Comparison of ENCODE assay signal across 20 cellular contexts in genomic region chr1:199979071-199979470, GRCh38. TPM values are rescaled to one million over a fixed set of nuclear protein-coding genes. Genes with fewer than 3 reads are reported as not detected.
DNase-seq lines count a peak whose midpoint lies in the region; ATAC-seq and TF ChIP-seq lines count a peak whose summit lies in the region.
"Had no signal": no experiment of that assay in that cellular context is flagged by ENCODE, and none has a peak within 500 bp of the region (broad histone marks: within the 10 kb centered on the region; RNA-seq: fewer than 3 reads in every experiment).

No MANE protein-coding gene starts in this region.

- no peak overlapping the region for H3K9ac ChIP-seq in BLaER1

- H3K27ac Mint-ChIP-seq in stimulated activated naive B cell treated with anti-CD40 and anti-IgM and Interleukin-4, amounts not matched to agents 10 μg/mL and 1 μg/mL and 100 μg/mL, for 72 hours = no peak overlapping the region
- H3K27ac Mint-ChIP-seq: CD14-positive monocyte; T-helper 1 cell treated with Interleukin-12 subunit alpha and Interleukin-12 subunit beta and Interleukin-4 antibody, amounts not matched to agents 30 μg/mL and 1 μg/mL, for 36 hours had no signal

- H3K27ac ChIP-seq in BLaER1 (no peak overlapping the region), body of pancreas (peak overlapping the region; percentile 62 to 90 (median 72))

- H3K27me3 ChIP-seq in BLaER1 = no peaks in the 10 kb centered on the region
- no peaks in the 10 kb centered on the region for H3K27me3 ChIP-seq in body of pancreas

- no peaks in the 10 kb centered on the region for H3K9me3 Mint-ChIP-seq in stimulated activated naive B cell treated with anti-CD40 and anti-IgM and Interleukin-4, amounts not matched to agents 10 μg/mL and 1 μg/mL and 100 μg/mL, for 72 hours
- H3K9me3 Mint-ChIP-seq: CD14-positive monocyte; T-helper 1 cell treated with Interleukin-12 subunit alpha and Interleukin-12 subunit beta and Interleukin-4 antibody, amounts not matched to agents 30 μg/mL and 1 μg/mL, for 36 hours had no signal

- H4K20me1 ChIP-seq in BLaER1 = no peaks in the 10 kb centered on the region

- peak; percentile 79 for ATAC-seq in body of pancreas
- no peak for ATAC-seq in stimulated activated naive B cell treated with anti-CD40 and anti-IgM and Interleukin-4, amounts not matched to agents 10 μg/mL and 1 μg/mL and 100 μg/mL, for 72 hours (replicated peaks)

- peak in 2 of 7 experiments; percentile 12 to 14 for TF ChIP-seq CTCF in body of pancreas (IDR thresholded peaks at IDR 0.05)

- peaks cover 31 to 51% of the 10 kb centered on the region in 2 donors for H3K27me3 Mint-ChIP-seq in stimulated activated naive B cell treated with anti-CD40 and anti-IgM and Interleukin-4, amounts not matched to agents 10 μg/mL and 1 μg/mL and 100 μg/mL, for 72 hours

- peaks cover 9 to 16% of the 10 kb centered on the region in 2 donors for H3K4me1 Mint-ChIP-seq in stimulated activated naive B cell treated with anti-CD40 and anti-IgM and Interleukin-4, amounts not matched to agents 10 μg/mL and 1 μg/mL and 100 μg/mL, for 72 hours

- peak overlapping the region; percentile 59; the same call in 1 of the 2 replicates for H3K4me2 ChIP-seq in BLaER1

- 37 to 48% methylated on average over 1 of the region's 1 CpG for WGBS in body of pancreas, 2 donors

- peaks cover 32% of the 10 kb centered on the region for H3K4me1 ChIP-seq in BLaER1
- H3K4me1 ChIP-seq in body of pancreas = peaks cover 33% of the 10 kb centered on the region

- intact Hi-C loops in body of pancreas (cut with DNase I) = no loop called here

- H3K4me3 ChIP-seq in BLaER1 = no peak overlapping the region
- H3K4me3 ChIP-seq in body of pancreas = no peak overlapping the region
- H3K4me3 ChIP-seq: K562 had no signal

- H3K36me3 ChIP-seq in BLaER1 (no peaks in the 10 kb centered on the region), body of pancreas (replicated peaks in 1 of 2; ENCODE audit: insufficient read depth in 1 of 2, low read depth in 2 of 2) (no peaks in the 10 kb centered on the region)

- DNase-seq in DMS53 (lab: John Stamatoyannopoulos, UW) (peak; percentile 60), NCI-H2171 (lab: John Stamatoyannopoulos, UW) (peak; percentile 21), body of pancreas (peak; percentile 59 to 81 (median 74))
- DNase-seq in stimulated activated naive CD4-positive, alpha-beta T cell treated with Interleukin-2 at 50 U/mL for 16 hours (lab: John Stamatoyannopoulos, UW) = no peak
- DNase-seq in stimulated activated CD4-positive, alpha-beta T cell treated with anti-CD3 and anti-CD28 coated beads, Interleukin-15, amount 100 ng/mL, for 24 hours = no peak
- DNase-seq in stimulated activated naive B cell treated with anti-CD40 and anti-IgM and Interleukin-4, amounts not matched to agents 10 μg/mL and 1 μg/mL and 100 μg/mL, for 72 hours = no peak
- DNase-seq: COR-L47, GOT3, MV-4-11, NCI-H1417 treated with DMSO at 0.1 percent for 48 hours, NCI-H2081 treated with DMSO at 0.1 percent for 48 hours, NCI-H446, NCI-H82, SIG-M5 had no signal

- H3K36me3 Mint-ChIP-seq in stimulated activated naive B cell treated with anti-CD40 and anti-IgM and Interleukin-4, amounts not matched to agents 10 μg/mL and 1 μg/mL and 100 μg/mL, for 72 hours = no peaks in the 10 kb centered on the region
- H3K36me3 Mint-ChIP-seq: CD14-positive monocyte had no signal

- TF ChIP-seq POLR2A in body of pancreas (IDR thresholded peaks at IDR 0.05) = no peak

- no peaks in the 10 kb centered on the region for H3K9me3 ChIP-seq in BLaER1
- no peaks in the 10 kb centered on the region for H3K9me3 ChIP-seq in body of pancreas

- no peak overlapping the region for H3K4me3 Mint-ChIP-seq in stimulated activated naive B cell treated with anti-CD40 and anti-IgM and Interleukin-4, amounts not matched to agents 10 μg/mL and 1 μg/mL and 100 μg/mL, for 72 hours
- H3K4me3 Mint-ChIP-seq: CD14-positive monocyte; T-helper 1 cell treated with Interleukin-12 subunit alpha and Interleukin-12 subunit beta and Interleukin-4 antibody, amounts not matched to agents 30 μg/mL and 1 μg/mL, for 36 hours had no signal

RNA-seq across cellular contexts. Expression of gene NR5A2, which starts 48.4 kb away (rescaled TPM):
- total RNA-seq in body of pancreas = 100 to 1,000 TPM in 1 of 2 donors, 10 to 100 TPM in 1; 98.3 to 202 TPM
- total RNA-seq: A673, G401 had no signal

Comparison
In these comparisons a context has a peak if more than half of its experiments do, and no peak if none do; other contexts are left out.
1. DNase-seq: peak in DMS53 (single experiment), NCI-H2171 (single experiment) and body of pancreas (4 of 4); none in stimulated activated naive CD4-positive, alpha-beta T cell treated with Interleukin-2 at 50 U/mL for 16 hours (single experiment), stimulated activated CD4-positive, alpha-beta T cell treated with anti-CD3 and anti-CD28 coated beads, Interleukin-15, amount 100 ng/mL, for 24 hours (single experiment) and stimulated activated naive B cell treated with anti-CD40 and anti-IgM and Interleukin-4, amounts not matched to agents 10 μg/mL and 1 μg/mL and 100 μg/mL, for 72 hours (single experiment).